In the genomic region with DNA sequence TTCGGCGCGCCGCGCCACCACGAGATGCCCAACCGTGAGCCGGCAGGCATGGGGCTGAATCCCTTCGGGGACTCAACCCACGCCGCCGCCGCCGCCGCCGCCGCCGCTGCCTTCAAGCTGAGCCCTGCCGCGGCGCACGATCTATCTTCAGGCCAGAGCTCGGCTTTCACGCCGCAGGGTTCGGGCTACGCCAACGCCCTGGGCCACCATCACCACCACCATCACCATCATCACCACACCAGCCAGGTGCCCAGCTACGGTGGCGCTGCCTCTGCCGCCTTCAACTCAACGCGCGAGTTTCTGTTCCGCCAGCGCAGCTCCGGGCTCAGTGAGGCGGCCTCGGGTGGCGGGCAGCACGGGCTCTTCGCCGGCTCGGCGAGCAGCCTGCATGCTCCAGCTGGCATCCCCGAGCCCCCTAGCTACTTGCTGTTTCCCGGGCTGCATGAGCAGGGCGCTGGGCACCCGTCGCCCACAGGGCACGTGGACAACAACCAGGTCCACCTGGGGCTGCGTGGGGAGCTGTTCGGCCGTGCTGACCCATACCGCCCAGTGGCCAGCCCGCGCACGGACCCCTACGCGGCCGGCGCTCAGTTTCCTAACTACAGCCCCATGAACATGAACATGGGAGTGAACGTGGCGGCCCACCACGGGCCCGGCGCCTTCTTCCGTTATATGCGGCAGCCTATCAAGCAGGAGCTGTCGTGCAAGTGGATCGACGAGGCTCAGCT, we compare ENCODE assay signal across 1 cellular context.
TF ChIP-seq lines count a peak whose summit lies in the region.

No MANE protein-coding gene starts in this region.

TF ChIP-seq in SK-N-SH, 30 proteins besides CTCF, POLR2A, EP300 and RAD21 (continued from another document):
- TF ChIP-seq, protein P1, sequence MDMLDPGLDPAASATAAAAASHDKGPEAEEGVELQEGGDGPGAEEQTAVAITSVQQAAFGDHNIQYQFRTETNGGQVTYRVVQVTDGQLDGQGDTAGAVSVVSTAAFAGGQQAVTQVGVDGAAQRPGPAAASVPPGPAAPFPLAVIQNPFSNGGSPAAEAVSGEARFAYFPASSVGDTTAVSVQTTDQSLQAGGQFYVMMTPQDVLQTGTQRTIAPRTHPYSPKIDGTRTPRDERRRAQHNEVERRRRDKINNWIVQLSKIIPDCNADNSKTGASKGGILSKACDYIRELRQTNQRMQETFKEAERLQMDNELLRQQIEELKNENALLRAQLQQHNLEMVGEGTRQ (IDR thresholded peaks at IDR 0.05; ENCODE audit: borderline replicate concordance, low read depth, low read length): no peak
- no peak for TF ChIP-seq NFIC (IDR thresholded peaks at IDR 0.05; ENCODE audit: borderline replicate concordance)
- TF ChIP-seq, protein P2, sequence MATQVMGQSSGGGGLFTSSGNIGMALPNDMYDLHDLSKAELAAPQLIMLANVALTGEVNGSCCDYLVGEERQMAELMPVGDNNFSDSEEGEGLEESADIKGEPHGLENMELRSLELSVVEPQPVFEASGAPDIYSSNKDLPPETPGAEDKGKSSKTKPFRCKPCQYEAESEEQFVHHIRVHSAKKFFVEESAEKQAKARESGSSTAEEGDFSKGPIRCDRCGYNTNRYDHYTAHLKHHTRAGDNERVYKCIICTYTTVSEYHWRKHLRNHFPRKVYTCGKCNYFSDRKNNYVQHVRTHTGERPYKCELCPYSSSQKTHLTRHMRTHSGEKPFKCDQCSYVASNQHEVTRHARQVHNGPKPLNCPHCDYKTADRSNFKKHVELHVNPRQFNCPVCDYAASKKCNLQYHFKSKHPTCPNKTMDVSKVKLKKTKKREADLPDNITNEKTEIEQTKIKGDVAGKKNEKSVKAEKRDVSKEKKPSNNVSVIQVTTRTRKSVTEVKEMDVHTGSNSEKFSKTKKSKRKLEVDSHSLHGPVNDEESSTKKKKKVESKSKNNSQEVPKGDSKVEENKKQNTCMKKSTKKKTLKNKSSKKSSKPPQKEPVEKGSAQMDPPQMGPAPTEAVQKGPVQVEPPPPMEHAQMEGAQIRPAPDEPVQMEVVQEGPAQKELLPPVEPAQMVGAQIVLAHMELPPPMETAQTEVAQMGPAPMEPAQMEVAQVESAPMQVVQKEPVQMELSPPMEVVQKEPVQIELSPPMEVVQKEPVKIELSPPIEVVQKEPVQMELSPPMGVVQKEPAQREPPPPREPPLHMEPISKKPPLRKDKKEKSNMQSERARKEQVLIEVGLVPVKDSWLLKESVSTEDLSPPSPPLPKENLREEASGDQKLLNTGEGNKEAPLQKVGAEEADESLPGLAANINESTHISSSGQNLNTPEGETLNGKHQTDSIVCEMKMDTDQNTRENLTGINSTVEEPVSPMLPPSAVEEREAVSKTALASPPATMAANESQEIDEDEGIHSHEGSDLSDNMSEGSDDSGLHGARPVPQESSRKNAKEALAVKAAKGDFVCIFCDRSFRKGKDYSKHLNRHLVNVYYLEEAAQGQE (IDR thresholded peaks at IDR 0.05; ENCODE audit: low read depth, low read length): no peak
